In genomic region chr3:58629629-58630028, GRCh38 we compare ENCODE assay signal across 1 cellular context.
TF ChIP-seq lines count a peak whose summit lies in the region.

No MANE protein-coding gene starts in this region.

TF ChIP-seq in endothelial cell of umbilical vein, 7 proteins besides CTCF, POLR2A, EP300 and RAD21:
- no peak for TF ChIP-seq POLR2AphosphoS5 (IDR thresholded peaks at IDR 0.05; ENCODE audit: insufficient read depth, low read depth, low read length)
- TF ChIP-seq MAX (IDR thresholded peaks at IDR 0.05; ENCODE audit: insufficient read depth, insufficient read length): no peak
- TF ChIP-seq JUN (IDR thresholded peaks at IDR 0.05; ENCODE audit: borderline replicate concordance, insufficient read depth, insufficient read length, low read depth): no peak
- no peak for TF ChIP-seq GATA2 (IDR thresholded peaks at IDR 0.05; ENCODE audit: insufficient read depth, insufficient read length, low read depth, low read length)
- TF ChIP-seq FOS (IDR thresholded peaks at IDR 0.05; ENCODE audit: borderline replicate concordance, insufficient read depth, low read length): no peak
- no peak for TF ChIP-seq EZH2 (IDR thresholded peaks at IDR 0.05; ENCODE audit: borderline replicate concordance, low read depth, low read length, severe bottlenecking)
- no peak for TF ChIP-seq MYC (IDR thresholded peaks at IDR 0.05; ENCODE audit: low read depth, low read length)
